ENCODE assay signal across 19 cellular contexts in the genomic region with DNA sequence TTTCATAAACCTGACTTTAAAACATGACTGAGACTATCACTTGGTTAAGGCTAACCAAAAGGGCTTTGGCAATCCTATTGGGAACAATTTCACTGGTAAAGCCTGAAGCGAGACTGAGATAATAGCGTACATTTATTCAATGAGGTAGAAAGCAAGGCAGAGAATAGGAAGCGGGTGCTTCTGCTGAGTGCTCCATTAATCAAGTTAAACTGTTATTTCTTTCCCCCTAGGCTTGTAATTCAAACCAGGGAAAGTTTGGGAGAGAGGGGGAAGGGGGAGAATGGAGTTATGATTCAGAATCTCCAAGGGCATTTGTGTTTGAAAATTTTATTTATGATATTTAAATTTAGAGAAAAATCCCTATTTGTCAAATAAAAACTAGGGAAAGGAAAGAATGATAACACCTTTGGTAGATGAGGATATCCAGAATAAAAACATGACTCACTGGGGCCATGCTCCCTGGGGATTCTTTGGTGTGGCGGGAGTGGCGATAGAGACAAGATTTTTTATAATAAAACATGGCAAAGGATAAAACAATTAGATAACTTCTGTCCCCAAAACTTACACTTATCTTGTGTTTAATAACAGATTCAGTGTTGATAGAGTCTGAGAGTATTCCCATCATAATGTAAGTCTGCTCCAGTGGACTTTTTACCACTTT. TPM values are rescaled to one million over a fixed set of nuclear protein-coding genes. Genes with fewer than 3 reads are reported as not detected.
DNase-seq lines count a peak whose midpoint lies in the region; ATAC-seq and TF ChIP-seq lines count a peak whose summit lies in the region.
"Had no signal": no experiment of that assay in that cellular context is flagged by ENCODE, and none has a peak within 500 bp of the region (broad histone marks: within the 10 kb centered on the region; RNA-seq: fewer than 3 reads in every experiment).

No MANE protein-coding gene starts in this region.

- WGBS in heart right ventricle, 2 donors = 51 to 54% methylated on average over 5 of the region's 5 CpGs
- 47% methylated on average over 5 of the region's 5 CpGs for WGBS in right cardiac atrium

- H3K36me3 ChIP-seq in heart right ventricle = no peaks in the 10 kb centered on the region
- no peaks in the 10 kb centered on the region for H3K36me3 ChIP-seq in thoracic aorta
- H3K36me3 ChIP-seq: esophagus squamous epithelium had no signal

- H3K4me3 ChIP-seq in heart right ventricle = no peak overlapping the region
- no peak overlapping the region for H3K4me3 ChIP-seq in right cardiac atrium (ENCODE audit: low read length)
- H3K4me3 ChIP-seq in thoracic aorta = no peak overlapping the region
- H3K4me3 ChIP-seq: dorsolateral prefrontal cortex, esophagus squamous epithelium had no signal

- H3K9me3 ChIP-seq in heart right ventricle = peaks cover 0 to 15% (median 0%) of the 10 kb centered on the region in 11 donors
- no peaks in the 10 kb centered on the region for H3K9me3 ChIP-seq in right cardiac atrium (ENCODE audit: control insufficient read depth, low read length)
- H3K9me3 ChIP-seq in thoracic aorta = no peaks in the 10 kb centered on the region
- H3K9me3 ChIP-seq: esophagus squamous epithelium had no signal

- H3K4me1 ChIP-seq in heart right ventricle (peaks cover 5 to 36% (median 24%) of the 10 kb centered on the region in 9 donors), right cardiac atrium (ENCODE audit: control insufficient read depth, insufficient read depth, low read length) (peaks cover 6% of the 10 kb centered on the region), thoracic aorta (ENCODE audit: control insufficient read depth in 1 of 2, low read depth in 2 of 2) (peaks cover 0 to 17% of the 10 kb centered on the region in 2 donors)

- H3K27me3 ChIP-seq in heart right ventricle (no peaks in the 10 kb centered on the region), right cardiac atrium (ENCODE audit: control insufficient read depth, insufficient read depth) (no peaks in the 10 kb centered on the region), thoracic aorta (replicated peaks; ENCODE audit: insufficient read depth) (no peaks in the 10 kb centered on the region)
- H3K27me3 ChIP-seq: dorsolateral prefrontal cortex, esophagus squamous epithelium had no signal

- ATAC-seq in heart right ventricle (no peak), Right ventricle myocardium inferior (no peak), SK-N-SH treated with all-trans-retinoic acid at 6 μM for 48 hours (peak; percentile 39), right cardiac atrium (no peak), thoracic aorta (ENCODE audit: insufficient number of reproducible peaks, low FRiP score, low read depth) (peak; percentile 10)
- ATAC-seq: Panc1 had no signal

- TF ChIP-seq CTCF in heart right ventricle (IDR thresholded peaks at IDR 0.05) (no peak), thoracic aorta (IDR thresholded peaks at IDR 0.05) (no peak)

- DNase-seq in heart right ventricle = no peak
- DNase-seq in Right ventricle myocardium inferior (ENCODE audit: missing footprints) = no peak
- DNase-seq in right cardiac atrium = peak in 1 of 3 donors; percentile 39
- no peak for DNase-seq in thoracic aorta (ENCODE audit: low spot score)
- DNase-seq in OCI-M2 (lab: John Stamatoyannopoulos, UW; ENCODE audit: unreplicated experiment) = no peak
- no peak for DNase-seq in NCI-H1417 (lab: John Stamatoyannopoulos, UW)
- no peak for DNase-seq in NCI-H187 treated with DMSO at 0.1 percent for 48 hours (lab: John Stamatoyannopoulos, UW)
- DNase-seq: activated naive CD4-positive, alpha-beta T cell treated with anti-CD3 and anti-CD28 coated beads, Interleukin-2, amount 10 ng/mL, durations not matched to agents 7 days and 5 days; activated T-cell treated with anti-CD3 and anti-CD28 coated beads, Interleukin-2, amount 50 U/mL, for 24 hours; CD4-positive, alpha-beta T cell; esophagus squamous epithelium; head of caudate nucleus; NCI-H2029; NCI-H774; stimulated activated CD4-positive, alpha-beta T cell treated with anti-CD3 and anti-CD28 coated beads, Interleukin-2, amount 100 ng/mL, for 24 hours had no signal

- H3K27ac ChIP-seq in heart right ventricle (peak overlapping the region in 9 of 10 donors; percentile 7 to 95 (median 80)), right cardiac atrium (ENCODE audit: low read length) (peak overlapping the region; percentile 67), thoracic aorta (no peak overlapping the region)

- intact Hi-C loops in heart right ventricle (cut with DNase I) (loop anchor here in 2 of 10 donors (5.0 kb wide), 2 partner anchors 34 to 39 kb away; a partner anchor contains a TSS), Right ventricle myocardium inferior (cut with DNase I) (loop anchor here (2.0 to 10.0 kb wide), 3 partner anchors 72 to 192 kb away; no protein-coding TSS in a partner anchor), right cardiac atrium (cut with DNase I) (loop anchor here in 2 of 4 donors (10.0 kb wide), 2 partner anchors 168 to 178 kb away; no protein-coding TSS in a partner anchor)

TF ChIP-seq in SK-N-SH treated with all-trans-retinoic acid at 6 μM for 48 hours, 23 proteins besides CTCF, POLR2A, EP300 and RAD21:
- TF ChIP-seq CSDC2 (CRISPR knock-in tag; IDR thresholded peaks at IDR 0.05) = no peak
- 0 out of 2 replicates have a peak, but pooled peaks have one; percentile 60 for TF ChIP-seq TCF4 (CRISPR knock-in tag; IDR thresholded peaks at IDR 0.05; ENCODE audit: borderline replicate concordance)
- peak; percentile 66 for TF ChIP-seq ISL1 (CRISPR knock-in tag; IDR thresholded peaks at IDR 0.05)
- TF ChIP-seq GLIS3 (CRISPR knock-in tag; IDR thresholded peaks at IDR 0.05) = no peak
- no peak for TF ChIP-seq PPARA (CRISPR knock-in tag; IDR thresholded peaks at IDR 0.05; ENCODE audit: borderline replicate concordance)
- TF ChIP-seq ZNF70 (CRISPR knock-in tag; IDR thresholded peaks at IDR 0.05) = no peak
- TF ChIP-seq ZFP30 (CRISPR knock-in tag; IDR thresholded peaks at IDR 0.05) = no peak
- TF ChIP-seq, protein P1, sequence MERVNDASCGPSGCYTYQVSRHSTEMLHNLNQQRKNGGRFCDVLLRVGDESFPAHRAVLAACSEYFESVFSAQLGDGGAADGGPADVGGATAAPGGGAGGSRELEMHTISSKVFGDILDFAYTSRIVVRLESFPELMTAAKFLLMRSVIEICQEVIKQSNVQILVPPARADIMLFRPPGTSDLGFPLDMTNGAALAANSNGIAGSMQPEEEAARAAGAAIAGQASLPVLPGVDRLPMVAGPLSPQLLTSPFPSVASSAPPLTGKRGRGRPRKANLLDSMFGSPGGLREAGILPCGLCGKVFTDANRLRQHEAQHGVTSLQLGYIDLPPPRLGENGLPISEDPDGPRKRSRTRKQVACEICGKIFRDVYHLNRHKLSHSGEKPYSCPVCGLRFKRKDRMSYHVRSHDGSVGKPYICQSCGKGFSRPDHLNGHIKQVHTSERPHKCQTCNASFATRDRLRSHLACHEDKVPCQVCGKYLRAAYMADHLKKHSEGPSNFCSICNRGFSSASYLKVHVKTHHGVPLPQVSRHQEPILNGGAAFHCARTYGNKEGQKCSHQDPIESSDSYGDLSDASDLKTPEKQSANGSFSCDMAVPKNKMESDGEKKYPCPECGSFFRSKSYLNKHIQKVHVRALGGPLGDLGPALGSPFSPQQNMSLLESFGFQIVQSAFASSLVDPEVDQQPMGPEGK (CRISPR knock-in tag; IDR thresholded peaks at IDR 0.05; ENCODE audit: borderline replicate concordance) = no peak
- no peak for TF ChIP-seq ARNTL (CRISPR knock-in tag; IDR thresholded peaks at IDR 0.05; ENCODE audit: borderline replicate concordance, low read depth)
- no peak for TF ChIP-seq ESRRG (CRISPR knock-in tag; IDR thresholded peaks at IDR 0.05)
- TF ChIP-seq, protein P2, sequence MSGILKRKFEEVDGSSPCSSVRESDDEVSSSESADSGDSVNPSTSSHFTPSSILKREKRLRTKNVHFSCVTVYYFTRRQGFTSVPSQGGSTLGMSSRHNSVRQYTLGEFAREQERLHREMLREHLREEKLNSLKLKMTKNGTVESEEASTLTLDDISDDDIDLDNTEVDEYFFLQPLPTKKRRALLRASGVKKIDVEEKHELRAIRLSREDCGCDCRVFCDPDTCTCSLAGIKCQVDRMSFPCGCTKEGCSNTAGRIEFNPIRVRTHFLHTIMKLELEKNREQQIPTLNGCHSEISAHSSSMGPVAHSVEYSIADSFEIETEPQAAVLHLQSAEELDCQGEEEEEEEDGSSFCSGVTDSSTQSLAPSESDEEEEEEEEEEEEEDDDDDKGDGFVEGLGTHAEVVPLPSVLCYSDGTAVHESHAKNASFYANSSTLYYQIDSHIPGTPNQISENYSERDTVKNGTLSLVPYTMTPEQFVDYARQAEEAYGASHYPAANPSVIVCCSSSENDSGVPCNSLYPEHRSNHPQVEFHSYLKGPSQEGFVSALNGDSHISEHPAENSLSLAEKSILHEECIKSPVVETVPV (CRISPR knock-in tag; IDR thresholded peaks at IDR 0.05) = no peak
- TF ChIP-seq, protein P3, sequence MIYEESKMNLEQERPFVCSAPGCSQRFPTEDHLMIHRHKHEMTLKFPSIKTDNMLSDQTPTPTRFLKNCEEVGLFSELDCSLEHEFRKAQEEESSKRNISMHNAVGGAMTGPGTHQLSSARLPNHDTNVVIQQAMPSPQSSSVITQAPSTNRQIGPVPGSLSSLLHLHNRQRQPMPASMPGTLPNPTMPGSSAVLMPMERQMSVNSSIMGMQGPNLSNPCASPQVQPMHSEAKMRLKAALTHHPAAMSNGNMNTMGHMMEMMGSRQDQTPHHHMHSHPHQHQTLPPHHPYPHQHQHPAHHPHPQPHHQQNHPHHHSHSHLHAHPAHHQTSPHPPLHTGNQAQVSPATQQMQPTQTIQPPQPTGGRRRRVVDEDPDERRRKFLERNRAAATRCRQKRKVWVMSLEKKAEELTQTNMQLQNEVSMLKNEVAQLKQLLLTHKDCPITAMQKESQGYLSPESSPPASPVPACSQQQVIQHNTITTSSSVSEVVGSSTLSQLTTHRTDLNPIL (CRISPR knock-in tag; IDR thresholded peaks at IDR 0.05; ENCODE audit: low read depth) = no peak
TF ChIP-seq in SK-N-SH treated with all-trans-retinoic acid at 6 μM for 48 hours: peak in this region for 2.

RNA-seq across cellular contexts. Expression of a gene that starts 34.7 kb away (rescaled TPM):
- total RNA-seq in heart right ventricle (1,000 to 10,000 TPM in 8 of 10 donors, 100 to 1,000 TPM in 2; 975 to 3,169 (median 1,932) TPM), Right ventricle myocardium inferior (828 TPM), right cardiac atrium (100 to 1,000 TPM; 578 to 776 (median 669) TPM), thoracic aorta (100 to 1,000 TPM; 268 to 443 TPM)
- polyA plus RNA-seq in heart right ventricle (100 to 1,000 TPM; 175 to 259 TPM), right cardiac atrium (181 TPM)
- total RNA-seq: CD4-positive, alpha-beta T cell had no signal
- polyA plus RNA-seq: AG04450 had no signal

Comparison
In these comparisons a context has a peak if more than half of its experiments do, and no peak if none do; other contexts are left out.
1. ATAC-seq: peak in SK-N-SH treated with all-trans-retinoic acid at 6 μM for 48 hours (single experiment) and thoracic aorta (single experiment); none in heart right ventricle (0 of 8), Right ventricle myocardium inferior (single experiment) and right cardiac atrium (0 of 2).
2. H3K27ac ChIP-seq: peak in heart right ventricle (9 of 10) and right cardiac atrium (single experiment); none in thoracic aorta (0 of 2).